Comparison of ENCODE assay signal across 7 cellular contexts in the genomic region with DNA sequence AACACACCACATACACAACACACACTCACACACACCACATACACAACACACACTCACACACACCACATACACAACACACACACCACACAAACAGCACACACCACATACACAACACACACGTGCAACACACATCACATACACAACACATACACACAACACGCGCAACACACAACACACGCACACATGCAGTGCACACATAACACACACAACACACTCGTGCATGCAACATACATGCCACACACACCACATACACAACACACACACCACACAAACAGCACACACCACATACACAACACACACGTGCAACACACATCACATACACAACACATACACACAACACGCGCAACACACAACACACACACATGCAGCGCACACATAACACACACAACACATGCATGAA.
A peak's percentile ranks its signal among the peaks of the same experiment; 100 is the strongest.
DNase-seq lines count a peak whose midpoint lies in the region; ATAC-seq, FAIRE-seq and TF ChIP-seq lines count a peak whose summit lies in the region.
"Not testable (repeated sequence)": the region's sequence is repeated elsewhere in the genome, so short reads cannot be mapped to it uniquely, and the experiment has no call there.

No MANE protein-coding gene starts in this region.

- TF ChIP-seq EP300 in A549 (IDR thresholded peaks at IDR 0.05), result not testable (repeated sequence)

- dilution Hi-C loops in keratinocyte (cut with MboI; ENCODE audit: extremely low pct_ligation_motif_present, low sequenced_read_pairs), result not testable (repeated sequence)

- not testable (repeated sequence) for H3K27me3 Mint-ChIP-seq in astrocyte (ENCODE audit: low read depth, unreplicated experiment)

- H3K9me3 ChIP-seq in A549, result peaks cover 13% of the 10 kb centered on the region; the same call in 2 of the 3 replicates
- H3K9me3 ChIP-seq in astrocyte (ENCODE audit: insufficient read depth, low read depth, low read length); keratinocyte (ENCODE audit: control insufficient read depth, low read depth, low read length): not testable (repeated sequence)

- H3K9ac ChIP-seq in astrocyte (ENCODE audit: low read length), result peak overlapping the region; percentile 1
- not testable (repeated sequence) for H3K9ac ChIP-seq in keratinocyte (ENCODE audit: control insufficient read depth, extremely low read depth, insufficient read depth, low read length)

- not testable (repeated sequence) for H3K4me2 ChIP-seq in A549; keratinocyte (ENCODE audit: control insufficient read depth, extremely low read depth, insufficient read depth, low read depth, low read length)
- H3K4me2 ChIP-seq in astrocyte (ENCODE audit: low read length), result peak overlapping the region; percentile 69

- not testable (repeated sequence) for H3K27me3 ChIP-seq in astrocyte (ENCODE audit: insufficient read depth, low read length); bronchial epithelial cell (ENCODE audit: control insufficient read depth, insufficient read depth, low read length); keratinocyte (ENCODE audit: control insufficient read depth, extremely low read depth, insufficient read depth, low read length)

- POLR2A ChIA-PET in A549 (lab: Yijun Ruan, JAX), result not testable (repeated sequence)

- not testable (repeated sequence) for H2AFZ ChIP-seq in astrocyte (ENCODE audit: low read depth, low read length); keratinocyte (ENCODE audit: control insufficient read depth, low read length)

- not testable (repeated sequence) for ATAC-seq in A549

- H3K4me1 Mint-ChIP-seq in astrocyte (ENCODE audit: low read depth, unreplicated experiment), result peaks cover 11% of the 10 kb centered on the region

- H3K9me3 Mint-ChIP-seq in astrocyte (ENCODE audit: unreplicated experiment), result not testable (repeated sequence)

- H3K79me2 ChIP-seq in astrocyte (ENCODE audit: insufficient read depth, low read length); keratinocyte (ENCODE audit: control insufficient read depth, insufficient read depth, low read length): not testable (repeated sequence)

- CTCF ChIA-PET in A549 (lab: Yijun Ruan, JAX), result not testable (repeated sequence)

- DNase-seq in A549 (ENCODE audit: low read depth in 1 of 2, low spot score in 1 of 2); GM18507 (ENCODE audit: extremely low spot score, insufficient read length, low read depth); HTR-8/SVneo (ENCODE audit: insufficient read length, low spot score); astrocyte (ENCODE audit: low read depth); bronchial epithelial cell (ENCODE audit: low read depth); keratinocyte (ENCODE audit: low read depth, low spot score); urothelium cell line (ENCODE audit: low spot score): not testable (repeated sequence)

- not testable (repeated sequence) for H3K27ac Mint-ChIP-seq in astrocyte (ENCODE audit: unreplicated experiment)

- H4K20me1 ChIP-seq in astrocyte (ENCODE audit: insufficient read depth, low read length); keratinocyte (ENCODE audit: control insufficient read depth, extremely low read depth, insufficient read depth, low read length): not testable (repeated sequence)

- TF ChIP-seq CTCF in A549 (IDR thresholded peaks at IDR 0.05); astrocyte (IDR thresholded peaks at IDR 0.05; ENCODE audit: insufficient read depth, low read depth, low read length); bronchial epithelial cell (IDR thresholded peaks at IDR 0.05; ENCODE audit: insufficient read depth, low read length, severe bottlenecking); keratinocyte (optimal IDR thresholded peaks at IDR 0.05 in 1 of 3, IDR thresholded peaks at IDR 0.05 in 1 of 3, conservative IDR thresholded peaks at IDR 0.05 in 1 of 3; ENCODE audit: extremely low read depth in 1 of 3, insufficient read depth in 2 of 3, low read length in 3 of 3): not testable (repeated sequence)

- TF ChIP-seq RAD21 in A549 (conservative IDR thresholded peaks at IDR 0.05 in 1 of 2, IDR thresholded peaks at IDR 0.05 in 1 of 2), result not testable (repeated sequence)

- H3K36me3 Mint-ChIP-seq in astrocyte (ENCODE audit: low read depth, unreplicated experiment), result not testable (repeated sequence)

- 73% methylated on average over 9 of the region's 9 CpGs for WGBS in A549 (ENCODE audit: missing lambda C conversion rate)

- H3K4me3 Mint-ChIP-seq in astrocyte (ENCODE audit: unreplicated experiment), result not testable (repeated sequence)

- FAIRE-seq in A549 (lab: Jason Lieb, UNC) (peak; percentile 77), GM18507 (lab: Jason Lieb, UNC) (peak; percentile 74), HTR-8/SVneo (lab: Jason Lieb, UNC) (peak; percentile 100), astrocyte (lab: Jason Lieb, UNC) (peak; percentile 98), bronchial epithelial cell (lab: Jason Lieb, UNC) (peak; percentile 100), keratinocyte (lab: Jason Lieb, UNC) (peak; percentile 82), urothelium cell line (lab: Jason Lieb, UNC) (peak; percentile 100)

- not testable (repeated sequence) for H3K9me1 ChIP-seq in keratinocyte (ENCODE audit: control insufficient read depth, extremely low read depth, insufficient read depth, low read length)

- H3K36me3 ChIP-seq in astrocyte (ENCODE audit: insufficient read depth, low read length); bronchial epithelial cell (ENCODE audit: control insufficient read depth, insufficient read depth, low read length); keratinocyte (ENCODE audit: control insufficient read depth in 2 of 2, extremely low read depth in 1 of 2, insufficient read depth in 2 of 2, low read length in 2 of 2): not testable (repeated sequence)

- not testable (repeated sequence) for TF ChIP-seq POLR2A in A549 (IDR thresholded peaks at IDR 0.05; ENCODE audit: low read length)

- H3K4me3 ChIP-seq in A549; astrocyte (ENCODE audit: insufficient read depth, low read depth, low read length); bronchial epithelial cell (ENCODE audit: low read depth, low read length); keratinocyte (ENCODE audit: control insufficient read depth in 2 of 3, extremely low read depth in 1 of 3, insufficient read depth in 2 of 3, low read depth in 1 of 3, low read length in 3 of 3): not testable (repeated sequence)

- not testable (repeated sequence) for H3K27ac ChIP-seq in A549; keratinocyte (ENCODE audit: control insufficient read depth, insufficient read depth, low read length)
- H3K27ac ChIP-seq in astrocyte (ENCODE audit: low read depth, low read length), result peak overlapping the region; percentile 43

- not testable (repeated sequence) for H3K4me1 ChIP-seq in A549; keratinocyte (ENCODE audit: control insufficient read depth, extremely low read depth, insufficient read depth, low read length)
- peaks cover 27% of the 10 kb centered on the region for H3K4me1 ChIP-seq in astrocyte (ENCODE audit: insufficient read depth, low read length)
